ENCODE assay signal across 8 cellular contexts in genomic region chr9:101485873-101486692, GRCh38. TPM values are rescaled to one million over a fixed set of nuclear protein-coding genes. Genes with fewer than 3 reads are reported as not detected.
DNase-seq lines count a peak whose midpoint lies in the region; ATAC-seq and TF ChIP-seq lines count a peak whose summit lies in the region.

No MANE protein-coding gene starts in this region.

- POLR2A ChIA-PET in MCF 10A (lab: Yijun Ruan, JAX), result interaction anchor here (0.6 to 3.1 kb wide), 14 partner anchors 9 to 1388 kb away, joined by 3 to 37 read pairs (median 8); partner anchors contain the start of genes MRPL50, MSANTD3, RNF20 and ZNF189

- intact Hi-C loops in MCF 10A (cut with micrococcal nuclease), result no loop called here

- BruUV-seq in MCF 10A (replicated peaks; lab: Mats Ljungman, UMichigan), result TSS peak; percentile 52

- TF ChIP-seq CTCF in MCF 10A (IDR thresholded peaks at IDR 0.05; ENCODE audit: unreplicated experiment), result no peak

- ATAC-seq in stimulated activated memory B cell treated with anti-CD40 and anti-IgM and Interleukin-4, amounts not matched to agents 10 μg/mL and 1 μg/mL and 100 μg/mL, for 72 hours, result peak; percentile 18
- ATAC-seq in HG02678 (IDR thresholded peaks at IDR 0.05; ENCODE audit: unreplicated experiment), result no peak
- ATAC-seq in GM19397 (IDR thresholded peaks at IDR 0.05; ENCODE audit: unreplicated experiment), result no peak
- no peak for ATAC-seq in HG02588 (IDR thresholded peaks at IDR 0.05; ENCODE audit: unreplicated experiment)

- DNase-seq in COLO668 (lab: John Stamatoyannopoulos, UW; ENCODE audit: unreplicated experiment) (peak; percentile 77), NCI-H2081 (lab: John Stamatoyannopoulos, UW) (peak; percentile 65 to 84), MCF 10A (ENCODE audit: unreplicated experiment) (peak; percentile 43), inferior parietal cortex (ENCODE audit: extremely low spot score) (peak; percentile 28)

- peaks cover 33% of the 10 kb centered on the region for H3K4me1 Mint-ChIP-seq in MCF 10A (ENCODE audit: insufficient read depth, unreplicated experiment)
- peaks cover 10% of the 10 kb centered on the region for H3K4me1 Mint-ChIP-seq in stimulated activated memory B cell treated with anti-CD40 and anti-IgM and Interleukin-4, amounts not matched to agents 10 μg/mL and 1 μg/mL and 100 μg/mL, for 72 hours

- CTCF ChIA-PET in MCF 10A (lab: Yijun Ruan, JAX), result interaction anchor here (0.5 to 3.4 kb wide), 13 partner anchors 12 to 1470 kb away, joined by 3 to 42 read pairs (median 5); no protein-coding TSS in a partner anchor

- H3K4me3 Mint-ChIP-seq in MCF 10A (ENCODE audit: unreplicated experiment), result peak overlapping the region; percentile 82
- H3K4me3 Mint-ChIP-seq in stimulated activated memory B cell treated with anti-CD40 and anti-IgM and Interleukin-4, amounts not matched to agents 10 μg/mL and 1 μg/mL and 100 μg/mL, for 72 hours, result no peak overlapping the region

- H3K27me3 Mint-ChIP-seq in MCF 10A (ENCODE audit: insufficient read depth, unreplicated experiment), result no peaks in the 10 kb centered on the region
- peaks cover 71% of the 10 kb centered on the region for H3K27me3 Mint-ChIP-seq in stimulated activated memory B cell treated with anti-CD40 and anti-IgM and Interleukin-4, amounts not matched to agents 10 μg/mL and 1 μg/mL and 100 μg/mL, for 72 hours

- no peaks in the 10 kb centered on the region for H3K9me3 Mint-ChIP-seq in MCF 10A (ENCODE audit: unreplicated experiment)
- H3K9me3 Mint-ChIP-seq in stimulated activated memory B cell treated with anti-CD40 and anti-IgM and Interleukin-4, amounts not matched to agents 10 μg/mL and 1 μg/mL and 100 μg/mL, for 72 hours, result no peaks in the 10 kb centered on the region

- no peaks in the 10 kb centered on the region for H3K36me3 Mint-ChIP-seq in MCF 10A (ENCODE audit: insufficient read depth, unreplicated experiment)
- no peaks in the 10 kb centered on the region for H3K36me3 Mint-ChIP-seq in stimulated activated memory B cell treated with anti-CD40 and anti-IgM and Interleukin-4, amounts not matched to agents 10 μg/mL and 1 μg/mL and 100 μg/mL, for 72 hours

- H3K27ac Mint-ChIP-seq in MCF 10A (ENCODE audit: low read depth, unreplicated experiment), result peak overlapping the region; percentile 92
- no peak overlapping the region for H3K27ac Mint-ChIP-seq in stimulated activated memory B cell treated with anti-CD40 and anti-IgM and Interleukin-4, amounts not matched to agents 10 μg/mL and 1 μg/mL and 100 μg/mL, for 72 hours

RNA-seq across cellular contexts. Expression of gene RNF20, which starts 47.6 kb away (rescaled TPM):
- 38.4 and 41.6 TPM in 2 replicates for total RNA-seq in MCF 10A (2022)

RNA-seq across cellular contexts. Expression of gene ALDOB, which starts 50.5 kb away (rescaled TPM):
- not detected in 2 replicates for total RNA-seq in MCF 10A (2022)
